Comparison of ENCODE assay signal across 21 cellular contexts in genomic region chr2:102022884-102023539, GRCh38. TPM values are rescaled to one million over a fixed set of nuclear protein-coding genes. Genes with fewer than 3 reads are reported as not detected.
DNase-seq lines count a peak whose midpoint lies in the region; ATAC-seq and TF ChIP-seq lines count a peak whose summit lies in the region.
"Had no signal": no experiment of that assay in that cellular context is flagged by ENCODE, and none has a peak within 500 bp of the region (broad histone marks: within the 10 kb centered on the region; RNA-seq: fewer than 3 reads in every experiment).

No MANE protein-coding gene starts in this region.

- ATAC-seq in GM21447 (IDR thresholded peaks at IDR 0.05; ENCODE audit: unreplicated experiment) (no peak), HG02642 (IDR thresholded peaks at IDR 0.05; ENCODE audit: poor library complexity, unreplicated experiment) (no peak)
- ATAC-seq: CD8-positive, alpha-beta T cell had no signal

- H3K9me3 Mint-ChIP-seq in activated naive CD4-positive, alpha-beta T cell treated with anti-CD3 and anti-CD28 coated beads, Interleukin-2, amount 50 U/mL, for 24 hours = no peaks in the 10 kb centered on the region
- H3K9me3 Mint-ChIP-seq in dendritic cell treated with granulocyte-macrophage colony-stimulating factor and Interleukin-4, amounts not matched to agents 40 ng/mL and 50 ng/mL, for 4 days = no peaks in the 10 kb centered on the region
- H3K9me3 Mint-ChIP-seq in progenitor cell of endocrine pancreas (ENCODE audit: low read depth) = no peaks in the 10 kb centered on the region
- H3K9me3 Mint-ChIP-seq in activated T-helper 2 cell treated with anti-CD3 and anti-CD28 coated beads, Interferon-gamma antibody, Interleukin-2, Interleukin-4, amounts not matched to agents 10 μg/mL and 5 μg/mL and 100 μg/mL, durations not matched to agents 14 hours and 24 hours and 36 hours = no peaks in the 10 kb centered on the region
- H3K9me3 Mint-ChIP-seq: CD8-positive, alpha-beta T cell had no signal

- intact Hi-C loops in dendritic cell treated with granulocyte-macrophage colony-stimulating factor and Interleukin-4, amounts not matched to agents 40 ng/mL and 50 ng/mL, for 4 days (cut with micrococcal nuclease) = loop anchor here (5.0 kb wide), 3 partner anchors 39 to 219 kb away; no protein-coding TSS in a partner anchor
- intact Hi-C loops in activated T-helper 2 cell treated with anti-CD3 and anti-CD28 coated beads, Interferon-gamma antibody, Interleukin-2, Interleukin-4, amounts not matched to agents 10 μg/mL and 5 μg/mL and 100 μg/mL, durations not matched to agents 14 hours and 24 hours and 36 hours (cut with micrococcal nuclease) = loop anchor here (1.0 kb wide), 1 partner anchor 217 kb away; no protein-coding TSS in a partner anchor

- no peak for TF ChIP-seq CTCF in progenitor cell of endocrine pancreas (IDR thresholded peaks at IDR 0.05; ENCODE audit: unreplicated experiment)

- H3K4me1 Mint-ChIP-seq in activated naive CD4-positive, alpha-beta T cell treated with anti-CD3 and anti-CD28 coated beads, Interleukin-2, amount 50 U/mL, for 24 hours = peaks cover 4% of the 10 kb centered on the region
- peaks cover 74% of the 10 kb centered on the region for H3K4me1 Mint-ChIP-seq in dendritic cell treated with granulocyte-macrophage colony-stimulating factor and Interleukin-4, amounts not matched to agents 40 ng/mL and 50 ng/mL, for 4 days (ENCODE audit: low read depth)
- peaks cover 16% of the 10 kb centered on the region for H3K4me1 Mint-ChIP-seq in progenitor cell of endocrine pancreas (ENCODE audit: low read depth)
- peaks cover 20% of the 10 kb centered on the region for H3K4me1 Mint-ChIP-seq in activated T-helper 2 cell treated with anti-CD3 and anti-CD28 coated beads, Interferon-gamma antibody, Interleukin-2, Interleukin-4, amounts not matched to agents 10 μg/mL and 5 μg/mL and 100 μg/mL, durations not matched to agents 14 hours and 24 hours and 36 hours (ENCODE audit: low read depth)

- H3K27ac Mint-ChIP-seq in activated naive CD4-positive, alpha-beta T cell treated with anti-CD3 and anti-CD28 coated beads, Interleukin-2, amount 50 U/mL, for 24 hours = peak overlapping the region; percentile 69
- H3K27ac Mint-ChIP-seq in dendritic cell treated with granulocyte-macrophage colony-stimulating factor and Interleukin-4, amounts not matched to agents 40 ng/mL and 50 ng/mL, for 4 days = peak overlapping the region; percentile 94
- peak overlapping the region; percentile 70 for H3K27ac Mint-ChIP-seq in progenitor cell of endocrine pancreas
- no peak overlapping the region for H3K27ac Mint-ChIP-seq in activated T-helper 2 cell treated with anti-CD3 and anti-CD28 coated beads, Interferon-gamma antibody, Interleukin-2, Interleukin-4, amounts not matched to agents 10 μg/mL and 5 μg/mL and 100 μg/mL, durations not matched to agents 14 hours and 24 hours and 36 hours
- H3K27ac Mint-ChIP-seq: CD8-positive, alpha-beta T cell had no signal

- DNase-seq in activated naive CD4-positive, alpha-beta T cell treated with anti-CD3 and anti-CD28 coated beads, Interleukin-2, amount 50 U/mL, for 16 hours = no peak
- DNase-seq in progenitor cell of endocrine pancreas (ENCODE audit: low spot score, unreplicated experiment) = no peak
- DNase-seq in activated T-helper 2 cell treated with anti-CD3 and anti-CD28 coated beads, Interferon-gamma antibody, Interleukin-2, Interleukin-4, amounts not matched to agents 10 μg/mL and 5 μg/mL and 100 μg/mL, durations not matched to agents 14 hours and 24 hours and 36 hours (ENCODE audit: low spot score) = no peak
- no peak for DNase-seq in NK-92 treated with Interleukin-12 subunit alpha and Interleukin-12 subunit beta, amount 100 ng/mL, for 24 hours (lab: John Stamatoyannopoulos, UW)
- DNase-seq: BE2C; Calu3; CD8-positive, alpha-beta T cell; DMS53; EL; NCI-H1417 treated with DMSO at 0.1 percent for 48 hours; NCI-H187 treated with DMSO at 0.1 percent for 48 hours; NCI-H345; NCI-H526; Peyer's patch had no signal

- H3K4me3 Mint-ChIP-seq in activated naive CD4-positive, alpha-beta T cell treated with anti-CD3 and anti-CD28 coated beads, Interleukin-2, amount 50 U/mL, for 24 hours = no peak overlapping the region
- H3K4me3 Mint-ChIP-seq in dendritic cell treated with granulocyte-macrophage colony-stimulating factor and Interleukin-4, amounts not matched to agents 40 ng/mL and 50 ng/mL, for 4 days = no peak overlapping the region
- H3K4me3 Mint-ChIP-seq in progenitor cell of endocrine pancreas (ENCODE audit: low read depth) = no peak overlapping the region
- H3K4me3 Mint-ChIP-seq in activated T-helper 2 cell treated with anti-CD3 and anti-CD28 coated beads, Interferon-gamma antibody, Interleukin-2, Interleukin-4, amounts not matched to agents 10 μg/mL and 5 μg/mL and 100 μg/mL, durations not matched to agents 14 hours and 24 hours and 36 hours (ENCODE audit: low read depth) = no peak overlapping the region
- H3K4me3 Mint-ChIP-seq: CD8-positive, alpha-beta T cell had no signal

- H3K36me3 Mint-ChIP-seq in activated naive CD4-positive, alpha-beta T cell treated with anti-CD3 and anti-CD28 coated beads, Interleukin-2, amount 50 U/mL, for 24 hours = no peaks in the 10 kb centered on the region
- H3K36me3 Mint-ChIP-seq in dendritic cell treated with granulocyte-macrophage colony-stimulating factor and Interleukin-4, amounts not matched to agents 40 ng/mL and 50 ng/mL, for 4 days (ENCODE audit: low read depth) = peaks cover 98% of the 10 kb centered on the region
- no peaks in the 10 kb centered on the region for H3K36me3 Mint-ChIP-seq in progenitor cell of endocrine pancreas (ENCODE audit: insufficient read depth)
- no peaks in the 10 kb centered on the region for H3K36me3 Mint-ChIP-seq in activated T-helper 2 cell treated with anti-CD3 and anti-CD28 coated beads, Interferon-gamma antibody, Interleukin-2, Interleukin-4, amounts not matched to agents 10 μg/mL and 5 μg/mL and 100 μg/mL, durations not matched to agents 14 hours and 24 hours and 36 hours (ENCODE audit: low read depth)
- H3K36me3 Mint-ChIP-seq: CD8-positive, alpha-beta T cell had no signal

- no peaks in the 10 kb centered on the region for H3K27me3 Mint-ChIP-seq in activated naive CD4-positive, alpha-beta T cell treated with anti-CD3 and anti-CD28 coated beads, Interleukin-2, amount 50 U/mL, for 24 hours
- no peaks in the 10 kb centered on the region for H3K27me3 Mint-ChIP-seq in dendritic cell treated with granulocyte-macrophage colony-stimulating factor and Interleukin-4, amounts not matched to agents 40 ng/mL and 50 ng/mL, for 4 days
- H3K27me3 Mint-ChIP-seq in progenitor cell of endocrine pancreas = peaks cover 10% of the 10 kb centered on the region
- peaks cover 4% of the 10 kb centered on the region for H3K27me3 Mint-ChIP-seq in activated T-helper 2 cell treated with anti-CD3 and anti-CD28 coated beads, Interferon-gamma antibody, Interleukin-2, Interleukin-4, amounts not matched to agents 10 μg/mL and 5 μg/mL and 100 μg/mL, durations not matched to agents 14 hours and 24 hours and 36 hours (ENCODE audit: low read depth)

RNA-seq across cellular contexts. Expression of gene IL1R2, which starts 31.3 kb away (rescaled TPM):
- total RNA-seq in progenitor cell of endocrine pancreas = not detected in 2 replicates
- 0.97 and 1.8 TPM in 2 replicates for total RNA-seq in activated T-helper 2 cell treated with anti-CD3 and anti-CD28 coated beads, Interferon-gamma antibody, Interleukin-2, Interleukin-4, amounts not matched to agents 10 μg/mL and 5 μg/mL and 100 μg/mL, durations not matched to agents 14 hours and 24 hours and 36 hours
- total RNA-seq: A172; Calu3; CD8-positive, alpha-beta T cell; H1; M059J had no signal
